In genomic region chr1:15151871-15152270, GRCh38 we compare ENCODE assay signal across 11 cellular contexts. TPM values are rescaled to one million over a fixed set of nuclear protein-coding genes. Genes with fewer than 3 reads are reported as not detected.
DNase-seq lines count a peak whose midpoint lies in the region; ATAC-seq and TF ChIP-seq lines count a peak whose summit lies in the region.
"Had no signal": no experiment of that assay in that cellular context is flagged by ENCODE, and none has a peak within 500 bp of the region (broad histone marks: within the 10 kb centered on the region; RNA-seq: fewer than 3 reads in every experiment).

No MANE protein-coding gene starts in this region.

- DNase-seq in WERI-Rb-1: no peak
- no peak for DNase-seq in hepatocyte (ENCODE audit: low spot score)
- DNase-seq in cerebellar cortex (ENCODE audit: low spot score): no peak
- no peak for DNase-seq in spleen
- DNase-seq: CD4-positive, alpha-beta T cell had no signal

- H3K27ac ChIP-seq in WERI-Rb-1: peak overlapping the region; percentile 92
- peak overlapping the region; percentile 96 for H3K27ac ChIP-seq in hepatocyte
- no peak overlapping the region for H3K27ac ChIP-seq in parathyroid adenoma
- H3K27ac ChIP-seq in spleen: peak overlapping the region in 1 of 8 donors; percentile 77
- H3K27ac ChIP-seq: HL-60 had no signal

- intact Hi-C loops in spleen (cut with DNase I; ENCODE audit: low total_unique reads): loop anchor here (10.0 kb wide), 1 partner anchor 113 kb away; no protein-coding TSS in a partner anchor

- H3K4me1 ChIP-seq in ES-I3 (ENCODE audit: insufficient read depth, low read length) (peaks cover 7% of the 10 kb centered on the region), hepatocyte (ENCODE audit: insufficient read depth) (peaks cover 43% of the 10 kb centered on the region), parathyroid adenoma (no peaks in the 10 kb centered on the region), spleen (peaks cover 3 to 57% (median 43%) of the 10 kb centered on the region in 6 donors)

- no peak for ATAC-seq in HG02763 (IDR thresholded peaks at IDR 0.05; ENCODE audit: unreplicated experiment)
- no peak for ATAC-seq in HG02885 (IDR thresholded peaks at IDR 0.05; ENCODE audit: poor library complexity, unreplicated experiment)

- H3K79me2 ChIP-seq in hepatocyte (peaks cover 43% of the 10 kb centered on the region), parathyroid adenoma (no peaks in the 10 kb centered on the region)

- no peak for TF ChIP-seq CTCF in WERI-Rb-1 (IDR thresholded peaks at IDR 0.05; ENCODE audit: low read depth, low read length)
- no peak for TF ChIP-seq CTCF in hepatocyte (IDR thresholded peaks at IDR 0.05; ENCODE audit: poor library complexity)
- no peak for TF ChIP-seq CTCF in parathyroid adenoma (IDR thresholded peaks at IDR 0.05)
- TF ChIP-seq CTCF in spleen (IDR thresholded peaks at IDR 0.05 in 8 of 11, conservative IDR thresholded peaks at IDR 0.05 in 3 of 11): no peak

- H3K27me3 ChIP-seq in WERI-Rb-1 (ENCODE audit: insufficient read depth, low read depth, severe bottlenecking): no peaks in the 10 kb centered on the region
- no peaks in the 10 kb centered on the region for H3K27me3 ChIP-seq in hepatocyte
- no peaks in the 10 kb centered on the region for H3K27me3 ChIP-seq in parathyroid adenoma (ENCODE audit: control insufficient read depth, insufficient read depth, low read length)
- H3K27me3 ChIP-seq in spleen (replicated peaks in 1 of 7): peaks cover 0 to 50% (median 23%) of the 10 kb centered on the region in 7 donors

- no peaks in the 10 kb centered on the region for H3K9me2 ChIP-seq in hepatocyte (replicated peaks; ENCODE audit: insufficient read depth)

- 37% methylated on average over 3 of the region's 3 CpGs for WGBS in hepatocyte (ENCODE audit: low lambda C conversion rate, missing lambda C conversion rate)
- 66 to 81% (median 67%) methylated on average over 3 of the region's 3 CpGs for WGBS in spleen, 5 donors

- H3K4me3 ChIP-seq in WERI-Rb-1 (ENCODE audit: low read depth, low read length) (peak overlapping the region; percentile 75), hepatocyte (no peak overlapping the region), parathyroid adenoma (ENCODE audit: low read depth, low read length) (peak overlapping the region; percentile 76), spleen (peak overlapping the region in 1 of 8 donors; percentile 74)

- H3K9ac ChIP-seq in ES-I3 (ENCODE audit: low read depth, low read length): peak overlapping the region; percentile 77; the same call in 1 of the 2 replicates
- H3K9ac ChIP-seq in parathyroid adenoma: no peak overlapping the region

- peaks cover 6% of the 10 kb centered on the region for H4K20me1 ChIP-seq in hepatocyte (ENCODE audit: insufficient read depth, poor library complexity, severe bottlenecking)

- H3K9me3 ChIP-seq in ES-I3 (ENCODE audit: control insufficient read depth, insufficient read depth, low read length) (no peaks in the 10 kb centered on the region), WERI-Rb-1 (ENCODE audit: severe bottlenecking) (peaks cover 3% of the 10 kb centered on the region), hepatocyte (ENCODE audit: low read depth) (no peaks in the 10 kb centered on the region), parathyroid adenoma (ENCODE audit: control insufficient read depth, low read length) (no peaks in the 10 kb centered on the region), spleen (no peaks in the 10 kb centered on the region)
- H3K9me3 ChIP-seq: upper lobe of left lung had no signal

- H2AFZ ChIP-seq in hepatocyte (no peak overlapping the region), parathyroid adenoma (peak overlapping the region; percentile 66)

- H3K36me3 ChIP-seq in ES-I3 (ENCODE audit: insufficient read depth, low read length) (no peaks in the 10 kb centered on the region), WERI-Rb-1 (peaks cover 12% of the 10 kb centered on the region), hepatocyte (replicated peaks; ENCODE audit: insufficient read depth, low read depth) (no peaks in the 10 kb centered on the region), parathyroid adenoma (ENCODE audit: control insufficient read depth, insufficient read depth, low read length) (no peaks in the 10 kb centered on the region), spleen (no peaks in the 10 kb centered on the region)
- H3K36me3 ChIP-seq: upper lobe of left lung had no signal

- H3K4me2 ChIP-seq in hepatocyte (peak overlapping the region; percentile 95), parathyroid adenoma (ENCODE audit: low read length) (peak overlapping the region; percentile 82)

- TF ChIP-seq POLR2A in spleen (IDR thresholded peaks at IDR 0.05): no peak

RNA-seq across cellular contexts. Expression of gene TMEM51, which starts 1.7 kb away (rescaled TPM):
- total RNA-seq in hepatocyte (23.7 and 24.0 TPM in 2 replicates), spleen (10 to 100 TPM in 3 of 7 donors, 1 to 10 TPM in 4; 6.0 to 13.8 (median 8.4) TPM)
- polyA plus RNA-seq in hepatocyte (23.4 and 25.1 TPM in 2 replicates), spleen (1 to 10 TPM; 3.5 to 5.3 (median 3.9) TPM)
- total RNA-seq: CD4-positive, alpha-beta T cell had no signal
